In the genomic region with DNA sequence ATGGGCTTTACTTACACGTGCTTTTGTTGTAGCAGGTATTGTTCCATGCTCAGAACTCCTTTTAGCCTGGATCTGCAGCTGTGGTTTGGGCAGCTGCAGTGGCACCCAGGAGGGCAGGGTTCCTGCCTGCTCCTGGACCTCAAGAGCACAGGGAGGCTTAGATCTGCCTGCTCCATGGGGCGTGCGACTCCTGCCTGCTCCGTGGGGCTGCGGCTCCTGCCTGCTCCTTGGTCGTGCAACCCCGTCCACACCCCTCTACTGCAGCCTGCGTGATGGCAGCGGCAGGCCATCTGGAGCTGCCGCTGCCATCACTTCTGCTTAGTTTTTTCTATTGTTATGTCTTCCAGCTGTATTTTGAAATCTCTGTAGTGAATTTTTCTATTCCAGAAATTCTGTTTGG, we compare ENCODE assay signal across 30 cellular contexts. TPM values are rescaled to one million over a fixed set of nuclear protein-coding genes. Genes with fewer than 3 reads are reported as not detected.
"Had no signal": no experiment of that assay in that cellular context is flagged by ENCODE, and none has a peak within 500 bp of the region (broad histone marks: within the 10 kb centered on the region; RNA-seq: fewer than 3 reads in every experiment).

No MANE protein-coding gene starts in this region.

- H3K36me3 Mint-ChIP-seq: mesothelial cell of epicardium, neural progenitor cell, type B pancreatic cell had no signal

- DNase-seq: effector memory CD4-positive, alpha-beta T cell; heart right ventricle; left cardiac atrium; left lung; stimulated activated CD4-positive, alpha-beta T cell treated with anti-CD3 and anti-CD28 coated beads, Interleukin-12 subunit alpha, Interleukin-12 subunit beta, amount 100 ng/mL, for 4 hours; stimulated activated CD4-positive, alpha-beta T cell treated with anti-CD3 and anti-CD28 coated beads, Interleukin-1b, Interleukin-23, amount 100 ng/mL, for 48 hours; stimulated activated CD4-positive, alpha-beta T cell treated with anti-CD3 and anti-CD28 coated beads, Interleukin-4, amount 100 ng/mL, for 1 hour; thyroid gland had no signal

- H3K9me3 ChIP-seq: esophagus muscularis mucosa, gastroesophageal sphincter, heart right ventricle, left lung, mucosa of descending colon, prostate gland, right atrium auricular region, thyroid gland had no signal

- H3K27me3 ChIP-seq: left lung, neural progenitor cell, right atrium auricular region, thyroid gland had no signal

- H3K4me3 Mint-ChIP-seq: mesothelial cell of epicardium; naive thymus-derived CD4-positive, alpha-beta T cell; nephron; neural progenitor cell; stimulated activated naive CD8-positive, alpha-beta T cell treated with anti-CD3 and anti-CD28 coated beads, Interleukin-15, amount 100 ng/mL, for 72 hours; type B pancreatic cell had no signal

- H3K27ac Mint-ChIP-seq: mesothelial cell of epicardium; naive thymus-derived CD4-positive, alpha-beta T cell; nephron; neural progenitor cell; stimulated activated naive CD8-positive, alpha-beta T cell treated with anti-CD3 and anti-CD28 coated beads, Interleukin-15, amount 100 ng/mL, for 72 hours; type B pancreatic cell had no signal

- H3K4me3 ChIP-seq: coronary artery, esophagus muscularis mucosa, gastroesophageal sphincter, heart right ventricle, left lung, mucosa of descending colon, neural progenitor cell, prostate gland, right atrium auricular region, smooth muscle cell, thyroid gland had no signal

- H3K27ac ChIP-seq: coronary artery, esophagus muscularis mucosa, foreskin keratinocyte, gastroesophageal sphincter, heart right ventricle, left lung, neural progenitor cell, prostate gland, right atrium auricular region, thyroid gland had no signal

- H3K36me3 ChIP-seq: esophagus muscularis mucosa, gastroesophageal sphincter, heart right ventricle, left lung, neural progenitor cell, prostate gland, right atrium auricular region, thyroid gland had no signal

- H3K4me1 Mint-ChIP-seq: mesothelial cell of epicardium; nephron; neural progenitor cell; stimulated activated naive CD8-positive, alpha-beta T cell treated with anti-CD3 and anti-CD28 coated beads, Interleukin-15, amount 100 ng/mL, for 72 hours had no signal

- H3K9ac ChIP-seq: neural progenitor cell had no signal

- H3K4me2 ChIP-seq: neural progenitor cell, smooth muscle cell had no signal

- H3K4me1 ChIP-seq: esophagus muscularis mucosa, foreskin keratinocyte, gastroesophageal sphincter, left lung, prostate gland, right atrium auricular region, thyroid gland had no signal

- H3K9me3 Mint-ChIP-seq: mesothelial cell of epicardium; nephron; neural progenitor cell; stimulated activated naive CD8-positive, alpha-beta T cell treated with anti-CD3 and anti-CD28 coated beads, Interleukin-15, amount 100 ng/mL, for 72 hours; type B pancreatic cell had no signal

RNA-seq across cellular contexts. Expression of a gene that starts 11.7 kb away (rescaled TPM):
- total RNA-seq: dermis blood vessel endothelial cell, endothelial cell of umbilical vein, epithelial cell of proximal tubule, esophagus muscularis mucosa, fibroblast of lung, gastroesophageal sphincter, heart right ventricle, lung microvascular endothelial cell, osteocyte, sciatic nerve, smooth muscle cell, temporal lobe, thyroid gland had no signal
- polyA plus RNA-seq: endothelial cell of umbilical vein, fibroblast of lung, heart right ventricle had no signal
